Comparison of ENCODE assay signal across 8 cellular contexts in genomic region chr9:95509851-95510529, GRCh38. TPM values are rescaled to one million over a fixed set of nuclear protein-coding genes. Genes with fewer than 3 reads are reported as not detected.
DNase-seq lines count a peak whose midpoint lies in the region; ATAC-seq and TF ChIP-seq lines count a peak whose summit lies in the region.

No MANE protein-coding gene starts in this region.

- H3K4me3 Mint-ChIP-seq in progenitor cell of endocrine pancreas (ENCODE audit: low read depth) = peak overlapping the region; percentile 97

- H3K36me3 Mint-ChIP-seq in progenitor cell of endocrine pancreas (ENCODE audit: insufficient read depth) = no peaks in the 10 kb centered on the region

- peak overlapping the region; percentile 96 for H3K27ac ChIP-seq in VCaP

- H3K4me1 Mint-ChIP-seq in progenitor cell of endocrine pancreas (ENCODE audit: low read depth) = peaks cover 26% of the 10 kb centered on the region

- H3K4me3 ChIP-seq in fibroblast of villous mesenchyme (ENCODE audit: low read depth, low read length) = peak overlapping the region; percentile 92

- DNase-seq in stimulated activated CD4-positive, alpha-beta T cell treated with anti-CD3 and anti-CD28 coated beads, Interleukin-2, amount 100 ng/mL, for 24 hours = peak; percentile 15 to 22
- no peak for DNase-seq in stimulated activated CD4-positive, alpha-beta T cell treated with anti-CD3 and anti-CD28 coated beads, Interleukin-1b, Interleukin-23, amount 100 ng/mL, for 48 hours
- DNase-seq in fibroblast of villous mesenchyme (ENCODE audit: low read depth) (peak; percentile 27), progenitor cell of endocrine pancreas (ENCODE audit: low spot score, unreplicated experiment) (no peak), mucosa of gallbladder (ENCODE audit: low spot score) (no peak)
- no peak for DNase-seq in activated effector memory CD4-positive, alpha-beta T cell treated with anti-CD3 and anti-CD28 coated beads, Interleukin-2, amount 50 U/mL, for 16 hours

- ATAC-seq in HG03159 (IDR thresholded peaks at IDR 0.05; ENCODE audit: unreplicated experiment) = no peak

- no peaks in the 10 kb centered on the region for H3K9me3 Mint-ChIP-seq in progenitor cell of endocrine pancreas (ENCODE audit: low read depth)

- peak overlapping the region; percentile 99 for H3K27ac Mint-ChIP-seq in progenitor cell of endocrine pancreas

- no peak for TF ChIP-seq CTCF in VCaP (conservative IDR thresholded peaks at IDR 0.05)
- TF ChIP-seq CTCF in fibroblast of villous mesenchyme (IDR thresholded peaks at IDR 0.05; ENCODE audit: insufficient read depth, low read depth, low read length) = no peak
- no peak for TF ChIP-seq CTCF in progenitor cell of endocrine pancreas (IDR thresholded peaks at IDR 0.05; ENCODE audit: unreplicated experiment)

- peaks cover 26% of the 10 kb centered on the region for H3K27me3 Mint-ChIP-seq in progenitor cell of endocrine pancreas

RNA-seq across cellular contexts. Expression of gene PTCH1, which starts 6.8 kb away (rescaled TPM):
- total RNA-seq in fibroblast of villous mesenchyme (1.7 and 2.9 TPM in 2 replicates), progenitor cell of endocrine pancreas (54.9 and 56.3 TPM in 2 replicates), mucosa of gallbladder (57.9 TPM)

Comparison
In these comparisons a context has a peak if more than half of its experiments do, and no peak if none do; other contexts are left out.
1. DNase-seq: peak in stimulated activated CD4-positive, alpha-beta T cell treated with anti-CD3 and anti-CD28 coated beads, Interleukin-2, amount 100 ng/mL, for 24 hours (2 of 2) and fibroblast of villous mesenchyme (single experiment); none in stimulated activated CD4-positive, alpha-beta T cell treated with anti-CD3 and anti-CD28 coated beads, Interleukin-1b, Interleukin-23, amount 100 ng/mL, for 48 hours (single experiment), progenitor cell of endocrine pancreas (single experiment), activated effector memory CD4-positive, alpha-beta T cell treated with anti-CD3 and anti-CD28 coated beads, Interleukin-2, amount 50 U/mL, for 16 hours (single experiment) and mucosa of gallbladder (single experiment).
2. RNA of gene PTCH1, which starts 6.8 kb away (total RNA-seq): 57.9 TPM in mucosa of gallbladder (single experiment) and 54.9 to 56.3 TPM in progenitor cell of endocrine pancreas; 1.7 to 2.9 TPM in fibroblast of villous mesenchyme; every median in the first group is over 10 times any median in the second.